Comparison of ENCODE assay signal across 7 cellular contexts in genomic region chr15:34366271-34367043, GRCh38. TPM values are rescaled to one million over a fixed set of nuclear protein-coding genes. Genes with fewer than 3 reads are reported as not detected.
DNase-seq lines count a peak whose midpoint lies in the region; ATAC-seq and TF ChIP-seq lines count a peak whose summit lies in the region.

No MANE protein-coding gene starts in this region.

- TF ChIP-seq CTCF in GM13976 (IDR thresholded peaks at IDR 0.05; ENCODE audit: borderline replicate concordance, control extremely low read depth, extremely low read depth, insufficient read depth, missing control alignments), result no peak
- no peak for TF ChIP-seq CTCF in Loucy (conservative IDR thresholded peaks at IDR 0.05; ENCODE audit: low read length)
- no peak for TF ChIP-seq CTCF in progenitor cell of endocrine pancreas (IDR thresholded peaks at IDR 0.05; ENCODE audit: unreplicated experiment)

- peak overlapping the region; percentile 91 for H3K27ac Mint-ChIP-seq in progenitor cell of endocrine pancreas

- peak overlapping the region; percentile 43 for H3K27ac ChIP-seq in right cardiac atrium (ENCODE audit: low read length)

- H3K4me2 ChIP-seq in Loucy (ENCODE audit: low read depth, low read length, poor library complexity, severe bottlenecking), result peak overlapping the region; percentile 86

- H3K36me3 ChIP-seq in Loucy (ENCODE audit: insufficient read depth, low read length), result no peaks in the 10 kb centered on the region

- peak overlapping the region; percentile 89 for H3K4me3 Mint-ChIP-seq in progenitor cell of endocrine pancreas (ENCODE audit: low read depth)

- peaks cover 36% of the 10 kb centered on the region for H3K4me1 ChIP-seq in Loucy (ENCODE audit: insufficient read depth, low read length, poor library complexity, severe bottlenecking)
- H3K4me1 ChIP-seq in right cardiac atrium (ENCODE audit: control insufficient read depth, insufficient read depth, low read length), result peaks cover 3% of the 10 kb centered on the region

- intact Hi-C loops in right cardiac atrium (cut with DNase I), result loop anchor here in 2 of 4 donors (5.0 to 10.0 kb wide), 2 partner anchors 122 to 124 kb away; no protein-coding TSS in a partner anchor

- peak; percentile 67 to 72 for ATAC-seq in right cardiac atrium

- peaks cover 14% of the 10 kb centered on the region for H3K4me1 Mint-ChIP-seq in progenitor cell of endocrine pancreas (ENCODE audit: low read depth)

- peaks cover 16% of the 10 kb centered on the region for H4K20me1 ChIP-seq in Loucy (ENCODE audit: insufficient read depth, low read length, poor library complexity, severe bottlenecking)

- peak overlapping the region; percentile 92 for H3K4me3 ChIP-seq in Loucy (ENCODE audit: low read length, poor library complexity, severe bottlenecking)
- peak overlapping the region; percentile 54 for H3K4me3 ChIP-seq in right cardiac atrium (ENCODE audit: low read length)

- under 1% methylated on average over 36 of the region's 36 CpGs for WGBS in right cardiac atrium

- H3K27me3 ChIP-seq in Loucy (ENCODE audit: insufficient read depth, low read length, poor library complexity, severe bottlenecking) (no peaks in the 10 kb centered on the region), right cardiac atrium (ENCODE audit: control insufficient read depth, insufficient read depth) (no peaks in the 10 kb centered on the region)

- peak overlapping the region; percentile 92 for H2AFZ ChIP-seq in Loucy (ENCODE audit: low read length)

- H3K9me3 Mint-ChIP-seq in progenitor cell of endocrine pancreas (ENCODE audit: low read depth), result no peaks in the 10 kb centered on the region

- H3K9me2 ChIP-seq in Loucy (replicated peaks; ENCODE audit: low read depth, low read length), result no peaks in the 10 kb centered on the region

- no peaks in the 10 kb centered on the region for H3K27me3 Mint-ChIP-seq in progenitor cell of endocrine pancreas

- H3F3A ChIP-seq in Loucy (ENCODE audit: low read depth), result no peaks in the 10 kb centered on the region

- DNase-seq in GM13976 (ENCODE audit: low spot score), result peak; percentile 64
- peak; percentile 32 for DNase-seq in SKM-1 treated with dmso at 0.1 percent for 144 hours (lab: John Stamatoyannopoulos, UW; ENCODE audit: unreplicated experiment)
- peak in 47 of 58 donors; percentile 14 to 66 (median 36) for DNase-seq in anterior cingulate cortex (lab: John Stamatoyannopoulos, UW)
- peak; percentile 74 to 89 (median 89) for DNase-seq in right cardiac atrium
- peak; percentile 59 for DNase-seq in progenitor cell of endocrine pancreas (ENCODE audit: low spot score, unreplicated experiment)
- DNase-seq in OCI-M2 (lab: John Stamatoyannopoulos, UW; ENCODE audit: unreplicated experiment), result no peak

- in situ Hi-C loops in GM13976 (cut with MboI; ENCODE audit: low sequenced_read_pairs, unreplicated experiment), result loop anchor here (25.0 kb wide), 2 partner anchors 221 to 304 kb away; partner anchors contain the start of gene GOLGA8B

- H3K9me3 ChIP-seq in Loucy (ENCODE audit: insufficient read depth, low read depth, low read length) (no peaks in the 10 kb centered on the region), right cardiac atrium (ENCODE audit: control insufficient read depth, low read length) (no peaks in the 10 kb centered on the region)

- peaks cover 43% of the 10 kb centered on the region for H3K79me2 ChIP-seq in Loucy (ENCODE audit: insufficient read depth, low read length)

- H3K9ac ChIP-seq in Loucy (ENCODE audit: low read depth, low read length, poor library complexity, severe bottlenecking), result peak overlapping the region; percentile 93

- peaks cover 2% of the 10 kb centered on the region for H3K36me3 Mint-ChIP-seq in progenitor cell of endocrine pancreas (ENCODE audit: insufficient read depth)

RNA-seq across cellular contexts. Expression of gene LPCAT4, which starts 0.5 kb away (rescaled TPM):
- total RNA-seq in right cardiac atrium (10 to 100 TPM; 24.1 to 44.9 (median 39.7) TPM), progenitor cell of endocrine pancreas (65.7 and 68.2 TPM in 2 replicates)
- polyA plus RNA-seq in right cardiac atrium, result 36.8 TPM

RNA-seq across cellular contexts. Expression of gene NUTM1, which starts 23.3 kb away (rescaled TPM):
- total RNA-seq in right cardiac atrium (not detected), progenitor cell of endocrine pancreas (not detected in 2 replicates)
- polyA plus RNA-seq in right cardiac atrium, result not detected

RNA-seq across cellular contexts. Expression of gene NOP10, which starts 23.5 kb away (rescaled TPM):
- total RNA-seq in right cardiac atrium, result 100 to 1,000 TPM in 3 of 4 donors, 10 to 100 TPM in 1; 87.2 to 122 (median 106) TPM
- 206 TPM for polyA plus RNA-seq in right cardiac atrium
- 134 and 139 TPM in 2 replicates for total RNA-seq in progenitor cell of endocrine pancreas

RNA-seq across cellular contexts. Expression of gene SLC12A6, which starts 28.9 kb away (rescaled TPM):
- total RNA-seq in right cardiac atrium (10 to 100 TPM; 15.3 to 21.2 (median 17.5) TPM), progenitor cell of endocrine pancreas (28.7 and 30.9 TPM in 2 replicates)
- polyA plus RNA-seq in right cardiac atrium, result 8.1 TPM
